ENCODE assay signal across 17 cellular contexts in genomic region chr9:135993840-135994776, GRCh38. TPM values are rescaled to one million over a fixed set of nuclear protein-coding genes. Genes with fewer than 3 reads are reported as not detected.
DNase-seq lines count a peak whose midpoint lies in the region; ATAC-seq and TF ChIP-seq lines count a peak whose summit lies in the region.
"Had no signal": no experiment of that assay in that cellular context is flagged by ENCODE, and none has a peak within 500 bp of the region (broad histone marks: within the 10 kb centered on the region; RNA-seq: fewer than 3 reads in every experiment).

No MANE protein-coding gene starts in this region.

- H3K36me3 ChIP-seq in mesodermal cell (ENCODE audit: control insufficient read depth, insufficient read depth, low read length) (no peaks in the 10 kb centered on the region), transverse colon (no peaks in the 10 kb centered on the region)
- H3K36me3 ChIP-seq: ovary had no signal

- TF ChIP-seq CTCF in brain (conservative IDR thresholded peaks at IDR 0.05), result no peak
- no peak for TF ChIP-seq CTCF in transverse colon (IDR thresholded peaks at IDR 0.05)

- WGBS in mesodermal cell (ENCODE audit: insufficient coverage in 2 of 2), 2 experiments, result 76% methylated on average over 30 to 37 of the region's 37 CpGs
- WGBS in transverse colon (ENCODE audit: low coverage in 1 of 2), 2 donors, result 82% methylated on average over 35 of the region's 37 CpGs; no CpG with 5 or more reads in 1 of the 2 donors

- no peak for ATAC-seq in stimulated activated naive CD8-positive, alpha-beta T cell treated with anti-CD3 and anti-CD28 coated beads, Interleukin-15, Interleukin-2, amounts not matched to agents 100 U/mL and 50 U/mL, for 24 hours
- no peak for ATAC-seq in HG02571 (IDR thresholded peaks at IDR 0.05; ENCODE audit: unreplicated experiment)
- ATAC-seq in activated naive CD4-positive, alpha-beta T cell treated with anti-CD3 and anti-CD28 coated beads, Interleukin-2, amount 50 U/mL, for 72 hours, result no peak

- H3K4me3 Mint-ChIP-seq in brain, result no peak overlapping the region
- H3K4me3 Mint-ChIP-seq: CD4-positive, alpha-beta memory T cell; T-helper 1 cell treated with Interleukin-12 subunit alpha and Interleukin-12 subunit beta and Interleukin-4 antibody, amounts not matched to agents 30 μg/mL and 1 μg/mL, for 36 hours had no signal

- no peaks in the 10 kb centered on the region for H3K9me3 ChIP-seq in mesodermal cell (ENCODE audit: control insufficient read depth, low read length)
- no peaks in the 10 kb centered on the region for H3K9me3 ChIP-seq in transverse colon
- H3K9me3 ChIP-seq: ovary had no signal

- H3K9me3 Mint-ChIP-seq in brain, result peaks cover 0 to 6% (median 0%) of the 10 kb centered on the region in 5 experiments
- no peaks in the 10 kb centered on the region for H3K9me3 Mint-ChIP-seq in activated naive CD4-positive, alpha-beta T cell treated with anti-CD3 and anti-CD28 coated beads, Interleukin-2, amount 50 U/mL, for 72 hours
- H3K9me3 Mint-ChIP-seq: T-helper 1 cell treated with Interleukin-12 subunit alpha and Interleukin-12 subunit beta and Interleukin-4 antibody, amounts not matched to agents 30 μg/mL and 1 μg/mL, for 36 hours had no signal

- peak overlapping the region; percentile 13 for H3K27ac ChIP-seq in mesodermal cell (ENCODE audit: low read depth, low read length, severe bottlenecking)
- H3K27ac ChIP-seq in transverse colon, result peak overlapping the region; percentile 84 to 86 (median 84)
- H3K27ac ChIP-seq: epithelial cell of prostate had no signal

- no peak for TF ChIP-seq EP300 in transverse colon (IDR thresholded peaks at IDR 0.05; ENCODE audit: low read depth)

- H3K27me3 ChIP-seq in transverse colon, result peaks cover 12% of the 10 kb centered on the region
- H3K27me3 ChIP-seq: ovary had no signal

- no peak for TF ChIP-seq POLR2A in transverse colon (IDR thresholded peaks at IDR 0.05)

- in situ Hi-C loops in transverse colon (cut with MboI; ENCODE audit: low pct_ligation_motif_present in 1 of 4, low pct_unique_long_range_greater_than_20kb in 1 of 4, low sequenced_read_pairs in 3 of 4), result no loop called here

- intact Hi-C loops in transverse colon (cut with DNase I; ENCODE audit: low total_unique reads), result no loop called here

- peaks cover 24% of the 10 kb centered on the region for H3K4me1 ChIP-seq in mesodermal cell (ENCODE audit: control insufficient read depth, insufficient read depth, low read length, poor library complexity, severe bottlenecking)
- H3K4me1 ChIP-seq in transverse colon, result peaks cover 22 to 37% (median 27%) of the 10 kb centered on the region in 4 donors

- H3K27me3 Mint-ChIP-seq in brain, result peaks cover 4% of the 10 kb centered on the region
- H3K27me3 Mint-ChIP-seq: CD4-positive, alpha-beta memory T cell had no signal

- DNase-seq in NCI-H146 (lab: John Stamatoyannopoulos, UW) (peak; percentile 27), NCI-H146 treated with DMSO at 0.1 percent for 48 hours (lab: John Stamatoyannopoulos, UW; ENCODE audit: unreplicated experiment) (no peak), transverse colon (no peak)
- DNase-seq in stimulated activated naive CD8-positive, alpha-beta T cell treated with anti-CD3 and anti-CD28 coated beads, Interleukin-15, Interleukin-2, amounts not matched to agents 100 U/mL and 50 U/mL, for 24 hours, result no peak
- DNase-seq in activated naive CD4-positive, alpha-beta T cell treated with anti-CD3 and anti-CD28 coated beads, Interleukin-2, amount 50 U/mL, for 72 hours (ENCODE audit: low spot score in 2 of 2), result no peak
- DNase-seq: activated CD4-positive, alpha-beta T cell treated with anti-CD3 and anti-CD28 coated beads for 4 hours; activated T-cell treated with anti-CD3 and anti-CD28 coated beads, Interleukin-2, amount 50 U/mL, for 1 hour; hippocampal formation; NCI-H446 had no signal

- H3K27ac Mint-ChIP-seq in brain, result peak overlapping the region in 3 of 5 experiments; percentile 80 to 91 (median 81)
- no peak overlapping the region for H3K27ac Mint-ChIP-seq in activated naive CD4-positive, alpha-beta T cell treated with anti-CD3 and anti-CD28 coated beads, Interleukin-2, amount 50 U/mL, for 72 hours
- H3K27ac Mint-ChIP-seq: T-helper 1 cell treated with Interleukin-12 subunit alpha and Interleukin-12 subunit beta and Interleukin-4 antibody, amounts not matched to agents 30 μg/mL and 1 μg/mL, for 36 hours had no signal

- H3K36me3 Mint-ChIP-seq in brain, result no peaks in the 10 kb centered on the region
- H3K36me3 Mint-ChIP-seq in activated naive CD4-positive, alpha-beta T cell treated with anti-CD3 and anti-CD28 coated beads, Interleukin-2, amount 50 U/mL, for 72 hours, result no peaks in the 10 kb centered on the region
- H3K36me3 Mint-ChIP-seq: CD4-positive, alpha-beta memory T cell had no signal

- H3K4me3 ChIP-seq in mesodermal cell (ENCODE audit: extremely low read depth, insufficient read depth, low read length, poor library complexity, severe bottlenecking) (no peak overlapping the region), transverse colon (no peak overlapping the region)
- H3K4me3 ChIP-seq: lung, ovary had no signal

- peaks cover 72% of the 10 kb centered on the region for H3K4me1 Mint-ChIP-seq in brain

RNA-seq across cellular contexts. Expression of gene UBAC1, which starts 32.9 kb away (rescaled TPM):
- 80.4 TPM for polyA plus RNA-seq in brain (ENCODE audit: insufficient read depth, low read depth, low replicate concordance)
- polyA plus RNA-seq in mesodermal cell (2013, experiment 1 of 2), result 44.5 TPM
- polyA plus RNA-seq in mesodermal cell (2013, experiment 2 of 2), result 41.5 TPM
- 10 to 100 TPM; 42.6 to 91.9 (median 62.9) TPM for total RNA-seq in transverse colon
- 10 to 100 TPM; 39.8 to 46.7 TPM for total RNA-seq in activated naive CD4-positive, alpha-beta T cell treated with anti-CD3 and anti-CD28 coated beads, Interleukin-2, amount 50 U/mL, for 72 hours

Comparison
In these comparisons a context has a peak if more than half of its experiments do, and no peak if none do; other contexts are left out.
1. H3K27ac Mint-ChIP-seq: peak in brain (3 of 5); none in activated naive CD4-positive, alpha-beta T cell treated with anti-CD3 and anti-CD28 coated beads, Interleukin-2, amount 50 U/mL, for 72 hours (0 of 2).